ENCODE assay signal across 10 cellular contexts in genomic region chr1:11761988-11762406, GRCh38. TPM values are rescaled to one million over a fixed set of nuclear protein-coding genes. Genes with fewer than 3 reads are reported as not detected.
A peak's percentile ranks its signal among the peaks of the same experiment; 100 is the strongest.
DNase-seq lines count a peak whose midpoint lies in the region; ATAC-seq and TF ChIP-seq lines count a peak whose summit lies in the region.
"Had no signal": no experiment of that assay in that cellular context is flagged by ENCODE, and none has a peak within 500 bp of the region (broad histone marks: within the 10 kb centered on the region; RNA-seq: fewer than 3 reads in every experiment).

Gene C1orf167 (plus strand): TSS chr1:11762193. CDS start chr1:11764401, 2,208 bp downstream.

- H3K9ac ChIP-seq in ES-I3 (ENCODE audit: low read depth, low read length), result peak within 1 kb of the TSS; percentile 41; the same call in 1 of the 2 replicates

- no peaks in the 10 kb centered on the region for H3K9me3 Mint-ChIP-seq in effector memory CD8-positive, alpha-beta T cell
- H3K9me3 Mint-ChIP-seq in progenitor cell of endocrine pancreas (ENCODE audit: low read depth) (peaks cover 3% of the 10 kb centered on the region), mesothelial cell of epicardium (peaks cover 3% of the 10 kb centered on the region)

- TF ChIP-seq CTCF in progenitor cell of endocrine pancreas (IDR thresholded peaks at IDR 0.05; ENCODE audit: unreplicated experiment) (no peak), mesothelial cell of epicardium (IDR thresholded peaks at IDR 0.05; ENCODE audit: unreplicated experiment) (no peak)

- peaks cover 6% of the 10 kb centered on the region for H3K36me3 Mint-ChIP-seq in effector memory CD8-positive, alpha-beta T cell (ENCODE audit: insufficient read depth)
- H3K36me3 Mint-ChIP-seq in progenitor cell of endocrine pancreas (ENCODE audit: insufficient read depth) (no peaks in the 10 kb centered on the region), mesothelial cell of epicardium (peaks cover under 1% of the 10 kb centered on the region)

- H3K4me1 Mint-ChIP-seq in effector memory CD8-positive, alpha-beta T cell (ENCODE audit: low read depth in 2 of 2), result peaks cover 2 to 4% of the 10 kb centered on the region in 2 donors
- H3K4me1 Mint-ChIP-seq in progenitor cell of endocrine pancreas (ENCODE audit: low read depth) (no peaks in the 10 kb centered on the region), mesothelial cell of epicardium (peaks cover 2% of the 10 kb centered on the region)

- H3K27ac Mint-ChIP-seq in effector memory CD8-positive, alpha-beta T cell, result no peak within 1 kb of the TSS
- H3K27ac Mint-ChIP-seq in progenitor cell of endocrine pancreas (peak within 1 kb of the TSS; percentile 80), mesothelial cell of epicardium (no peak within 1 kb of the TSS)

- peak within 1 kb of the TSS; percentile 40 for H3K4me3 Mint-ChIP-seq in effector memory CD8-positive, alpha-beta T cell
- H3K4me3 Mint-ChIP-seq in progenitor cell of endocrine pancreas (ENCODE audit: low read depth), result no peak within 1 kb of the TSS
- no peak within 1 kb of the TSS for H3K4me3 Mint-ChIP-seq in mesothelial cell of epicardium

- H3K27me3 Mint-ChIP-seq in effector memory CD8-positive, alpha-beta T cell, result peaks cover 29 to 50% of the 10 kb centered on the region in 2 donors
- H3K27me3 Mint-ChIP-seq in progenitor cell of endocrine pancreas (peaks cover 35% of the 10 kb centered on the region), mesothelial cell of epicardium (ENCODE audit: low read depth) (peaks cover 36% of the 10 kb centered on the region)

- no peaks in the 10 kb centered on the region for H3K9me3 ChIP-seq in ES-I3 (ENCODE audit: control insufficient read depth, insufficient read depth, low read length)
- H3K9me3 ChIP-seq: upper lobe of left lung had no signal

- no peaks in the 10 kb centered on the region for H3K36me3 ChIP-seq in ES-I3 (ENCODE audit: insufficient read depth, low read length)
- H3K36me3 ChIP-seq: upper lobe of left lung had no signal

- ATAC-seq in effector memory CD8-positive, alpha-beta T cell (replicated peaks), result peak; percentile 59

- DNase-seq in T follicular helper cell (ENCODE audit: low read depth) (peak; percentile 6), progenitor cell of endocrine pancreas (ENCODE audit: low spot score, unreplicated experiment) (no peak), C1 segment of cervical spinal cord (lab: John Stamatoyannopoulos, UW) (no peak), NCI-H774 (lab: John Stamatoyannopoulos, UW) (no peak), mesothelial cell of epicardium (ENCODE audit: low spot score in 2 of 2, unreplicated experiment in 2 of 2) (no peak), NCI-H128 (lab: John Stamatoyannopoulos, UW; ENCODE audit: unreplicated experiment) (no peak)
- peak in 1 of 3 experiments; percentile 9 for DNase-seq in effector memory CD8-positive, alpha-beta T cell
- DNase-seq: head of caudate nucleus had no signal

- peaks cover 6% of the 10 kb centered on the region; the same call in 1 of the 2 replicates for H3K4me1 ChIP-seq in ES-I3 (ENCODE audit: insufficient read depth, low read length)

RNA-seq across cellular contexts. Expression of gene C1orf167, which starts in this region (rescaled TPM):
- 0.67 TPM in 1 of 2 replicates, not detected in the other for total RNA-seq in progenitor cell of endocrine pancreas
- total RNA-seq in mesothelial cell of epicardium, result 0.18 to 0.20 TPM in 2 of 3 replicates, not detected in the other

Comparison
In these comparisons a context has a peak if more than half of its experiments do, and no peak if none do; other contexts are left out.
1. H3K4me3 Mint-ChIP-seq: peak in effector memory CD8-positive, alpha-beta T cell (2 of 2); none in progenitor cell of endocrine pancreas (single experiment) and mesothelial cell of epicardium (single experiment).